ENCODE assay signal across 1 cellular context in genomic region chrX:34918091-34918736, GRCh38.
TF ChIP-seq lines count a peak whose summit lies in the region.

No MANE protein-coding gene starts in this region.

TF ChIP-seq in HEK293T, 16 proteins besides CTCF, POLR2A, EP300 and RAD21:
- TF ChIP-seq L3MBTL2 (conservative IDR thresholded peaks at IDR 0.05) = no peak
- TF ChIP-seq ZNF384 (IDR thresholded peaks at IDR 0.05) = no peak
- TF ChIP-seq NFRKB (IDR thresholded peaks at IDR 0.05) = no peak
- no peak for TF ChIP-seq TARDBP (IDR thresholded peaks at IDR 0.05)
- TF ChIP-seq HDGF (IDR thresholded peaks at IDR 0.05; ENCODE audit: borderline replicate concordance) = no peak
- TF ChIP-seq FOXK2 (IDR thresholded peaks at IDR 0.05) = no peak
